13 cellular contexts compared by ENCODE assay signal in the genomic region with DNA sequence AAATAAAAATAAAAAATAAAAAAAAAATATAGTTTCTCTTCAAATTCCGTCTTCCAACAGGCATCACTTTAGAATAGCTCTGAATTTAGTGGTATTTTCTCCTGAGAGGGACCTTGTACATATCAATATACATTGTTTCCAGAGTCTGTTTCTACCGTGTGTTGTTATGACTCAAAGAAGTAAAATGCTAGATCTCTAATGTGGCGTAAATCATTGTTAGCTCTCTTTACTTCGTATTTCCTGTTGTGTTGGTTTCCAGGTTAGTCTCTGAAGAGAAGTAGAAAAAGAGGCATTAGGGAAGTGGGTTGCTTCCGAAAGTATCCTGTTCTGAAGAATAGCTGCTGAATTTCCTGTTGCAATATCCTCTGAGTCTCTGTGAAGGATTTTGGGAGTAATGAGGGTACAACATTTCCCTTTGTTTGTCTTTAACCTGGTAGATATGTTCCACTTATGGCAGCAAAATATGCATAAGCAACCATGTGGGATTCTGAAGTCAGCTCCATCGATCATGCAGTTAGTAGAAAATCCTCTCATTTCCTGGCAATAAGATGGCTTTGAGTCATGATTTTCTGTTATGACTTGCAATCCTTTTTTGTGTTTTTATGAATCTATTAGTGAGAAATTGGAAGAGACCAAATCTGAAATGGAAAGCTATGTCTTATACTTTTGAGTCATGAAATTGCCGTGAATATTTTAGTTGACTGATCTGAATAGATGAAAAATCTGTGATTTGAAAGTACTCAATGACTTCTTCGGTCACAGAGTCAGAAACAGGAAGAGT. TPM values are rescaled to one million over a fixed set of nuclear protein-coding genes. Genes with fewer than 3 reads are reported as not detected.
A peak's percentile ranks its signal among the peaks of the same experiment; 100 is the strongest.
DNase-seq lines count a peak whose midpoint lies in the region; ATAC-seq, FAIRE-seq and TF ChIP-seq lines count a peak whose summit lies in the region.
"Had no signal": no experiment of that assay in that cellular context is flagged by ENCODE, and none has a peak within 500 bp of the region (broad histone marks: within the 10 kb centered on the region; RNA-seq: fewer than 3 reads in every experiment).

No MANE protein-coding gene starts in this region.

- TF ChIP-seq CTCF in GM12878 (IDR thresholded peaks at IDR 0.05 in 2 of 3, conservative IDR thresholded peaks at IDR 0.05 in 1 of 3; ENCODE audit: control insufficient read depth in 2 of 3, extremely low read depth in 1 of 3, insufficient read depth in 1 of 3, low read depth in 3 of 3, low read length in 3 of 3) (no peak), transverse colon (IDR thresholded peaks at IDR 0.05) (no peak)

- RAD21 ChIA-PET in GM12878 (lab: Charles Lee; ENCODE audit: unreplicated experiment), result no interaction called here

- FAIRE-seq in GM12878 (lab: Jason Lieb, UNC), result no peak

- WGBS in GM12878 (ENCODE audit: insufficient coverage, insufficient replicate concordance, low lambda C conversion rate, missing lambda C conversion rate), result 2% methylated on average over 8 of the region's 8 CpGs
- WGBS in transverse colon (ENCODE audit: low coverage in 1 of 2), 2 donors, result 62 to 73% methylated on average over 7 to 8 of the region's 8 CpGs

- no peaks in the 10 kb centered on the region for H3K9me3 ChIP-seq in GM12878 (replicated peaks; ENCODE audit: control insufficient read depth, insufficient read depth, low read length)
- H3K9me3 ChIP-seq in transverse colon, result peaks cover 0 to 4% of the 10 kb centered on the region in 2 donors

- H3K4me3 ChIP-seq in GM12878 (no peak overlapping the region), transverse colon (no peak overlapping the region)
- H3K4me3 ChIP-seq: suprapubic skin had no signal

- H3K9ac ChIP-seq in GM12878 (ENCODE audit: control insufficient read depth, insufficient read depth, low read length), result no peak overlapping the region

- TF ChIP-seq EP300 in GM12878 (IDR thresholded peaks at IDR 0.05; ENCODE audit: borderline replicate concordance in 1 of 2, control insufficient read depth in 1 of 2, low read depth in 2 of 2, low read length in 2 of 2) (no peak), transverse colon (IDR thresholded peaks at IDR 0.05; ENCODE audit: low read depth) (no peak)

- in situ Hi-C loops in GM12878 (cut with MboI), result no loop called here
- in situ Hi-C loops in transverse colon (cut with MboI; ENCODE audit: low pct_ligation_motif_present in 1 of 4, low pct_unique_long_range_greater_than_20kb in 1 of 4, low sequenced_read_pairs in 3 of 4), result no loop called here

- H3K4me2 ChIP-seq in GM12878 (ENCODE audit: control insufficient read depth, insufficient read depth), result no peak overlapping the region

- H3K27ac ChIP-seq in GM12878 (ENCODE audit: control insufficient read depth, insufficient read depth) (no peak overlapping the region), transverse colon (no peak overlapping the region)
- H3K27ac ChIP-seq: C4-2B, suprapubic skin had no signal

- H3K36me3 ChIP-seq in GM12878 (ENCODE audit: control insufficient read depth in 2 of 2, insufficient read depth in 2 of 2, low read length in 1 of 2), result no peaks in the 10 kb centered on the region
- H3K36me3 ChIP-seq in transverse colon, result no peaks in the 10 kb centered on the region
- H3K36me3 ChIP-seq: suprapubic skin had no signal

- DNase-seq in GM12878 (ENCODE audit: low read depth, low spot score), result no peak
- DNase-seq in NCI-H526 treated with DMSO at 0.1 percent for 48 hours (lab: John Stamatoyannopoulos, UW), result no peak
- DNase-seq in transverse colon, result no peak
- DNase-seq in GM19238 (ENCODE audit: insufficient read length, low spot score), result no peak
- no peak for DNase-seq in inferior parietal cortex (ENCODE audit: extremely low spot score)
- DNase-seq: immature natural killer cell, T1000 had no signal

- H4K20me1 ChIP-seq in GM12878 (ENCODE audit: control insufficient read depth, insufficient read depth), result no peaks in the 10 kb centered on the region

- no peaks in the 10 kb centered on the region for H3K79me2 ChIP-seq in GM12878 (ENCODE audit: control insufficient read depth, insufficient read depth, low read length)

- POLR2A ChIA-PET in GM12878 (lab: Charles Lee), result no interaction called here

- no peaks in the 10 kb centered on the region for H3K27me3 ChIP-seq in GM12878 (replicated peaks in 1 of 2; ENCODE audit: control insufficient read depth in 2 of 2, insufficient read depth in 2 of 2, low read length in 1 of 2)
- no peaks in the 10 kb centered on the region for H3K27me3 ChIP-seq in transverse colon
- H3K27me3 ChIP-seq: suprapubic skin had no signal

- H3K4me1 ChIP-seq in GM12878 (ENCODE audit: control insufficient read depth, insufficient read depth, low read length), result no peaks in the 10 kb centered on the region
- no peaks in the 10 kb centered on the region for H3K4me1 ChIP-seq in transverse colon
- H3K4me1 ChIP-seq: suprapubic skin had no signal

- TF ChIP-seq POLR2A in GM12878 (IDR thresholded peaks at IDR 0.05; ENCODE audit: low read depth, low read length) (no peak), transverse colon (IDR thresholded peaks at IDR 0.05) (no peak)

- intact Hi-C loops in GM12878 (cut with micrococcal nuclease; ENCODE audit: unreplicated experiment), result no loop called here
- intact Hi-C loops in transverse colon (cut with DNase I; ENCODE audit: low total_unique reads), result no loop called here

- ATAC-seq in GM18498 (IDR thresholded peaks at IDR 0.05; ENCODE audit: unreplicated experiment), result peak; percentile 72
- ATAC-seq in GM21423 (IDR thresholded peaks at IDR 0.05; ENCODE audit: unreplicated experiment), result peak; percentile 88
- ATAC-seq in HG03139 (IDR thresholded peaks at IDR 0.05; ENCODE audit: unreplicated experiment), result peak; percentile 88
- peak; percentile 43 for ATAC-seq in GM12878

- no TSS peak for BruUV-seq in GM12878 (replicated peaks; lab: Mats Ljungman, UMichigan)

- CTCF ChIA-PET in GM12878 (lab: Yijun Ruan, JAX), result interaction anchor here (1.0 kb wide), 1 partner anchor 65 kb away, joined by 3 read pairs; no protein-coding TSS in a partner anchor

- H2AFZ ChIP-seq in GM12878 (ENCODE audit: control insufficient read depth, low read depth, low read length), result no peak overlapping the region

- SMC1A ChIA-PET in GM12878 (lab: Charles Lee; ENCODE audit: uncharacterized antibody, unreplicated experiment), result interaction anchor here (1.3 to 2.1 kb wide), 2 partner anchors 10 to 130 kb away, joined by 3 to 7 read pairs; no protein-coding TSS in a partner anchor

- TF ChIP-seq RAD21 in GM12878 (IDR thresholded peaks at IDR 0.05; ENCODE audit: insufficient read depth, low read depth, low read length), result no peak

TF ChIP-seq in GM12878, 131 proteins besides CTCF, POLR2A, EP300 and RAD21:
- TF ChIP-seq NFIC (IDR thresholded peaks at IDR 0.05; ENCODE audit: low read depth, low read length), result no peak
- TF ChIP-seq JUNB (IDR thresholded peaks at IDR 0.05), result peak; percentile 33; the same call in 1 of the 2 replicates
- TF ChIP-seq, protein P1, sequence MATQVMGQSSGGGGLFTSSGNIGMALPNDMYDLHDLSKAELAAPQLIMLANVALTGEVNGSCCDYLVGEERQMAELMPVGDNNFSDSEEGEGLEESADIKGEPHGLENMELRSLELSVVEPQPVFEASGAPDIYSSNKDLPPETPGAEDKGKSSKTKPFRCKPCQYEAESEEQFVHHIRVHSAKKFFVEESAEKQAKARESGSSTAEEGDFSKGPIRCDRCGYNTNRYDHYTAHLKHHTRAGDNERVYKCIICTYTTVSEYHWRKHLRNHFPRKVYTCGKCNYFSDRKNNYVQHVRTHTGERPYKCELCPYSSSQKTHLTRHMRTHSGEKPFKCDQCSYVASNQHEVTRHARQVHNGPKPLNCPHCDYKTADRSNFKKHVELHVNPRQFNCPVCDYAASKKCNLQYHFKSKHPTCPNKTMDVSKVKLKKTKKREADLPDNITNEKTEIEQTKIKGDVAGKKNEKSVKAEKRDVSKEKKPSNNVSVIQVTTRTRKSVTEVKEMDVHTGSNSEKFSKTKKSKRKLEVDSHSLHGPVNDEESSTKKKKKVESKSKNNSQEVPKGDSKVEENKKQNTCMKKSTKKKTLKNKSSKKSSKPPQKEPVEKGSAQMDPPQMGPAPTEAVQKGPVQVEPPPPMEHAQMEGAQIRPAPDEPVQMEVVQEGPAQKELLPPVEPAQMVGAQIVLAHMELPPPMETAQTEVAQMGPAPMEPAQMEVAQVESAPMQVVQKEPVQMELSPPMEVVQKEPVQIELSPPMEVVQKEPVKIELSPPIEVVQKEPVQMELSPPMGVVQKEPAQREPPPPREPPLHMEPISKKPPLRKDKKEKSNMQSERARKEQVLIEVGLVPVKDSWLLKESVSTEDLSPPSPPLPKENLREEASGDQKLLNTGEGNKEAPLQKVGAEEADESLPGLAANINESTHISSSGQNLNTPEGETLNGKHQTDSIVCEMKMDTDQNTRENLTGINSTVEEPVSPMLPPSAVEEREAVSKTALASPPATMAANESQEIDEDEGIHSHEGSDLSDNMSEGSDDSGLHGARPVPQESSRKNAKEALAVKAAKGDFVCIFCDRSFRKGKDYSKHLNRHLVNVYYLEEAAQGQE (IDR thresholded peaks at IDR 0.05; ENCODE audit: low read depth, low read length), result no peak
TF ChIP-seq in GM12878: peak in this region for 1.

RNA-seq across cellular contexts. Expression of a gene that starts 42.0 kb away (rescaled TPM):
- total RNA-seq in GM12878 (2013; cell fraction: nucleolus; rRNA removed), result not detected in 2 replicates
- total RNA-seq in GM12878 (2014; rRNA removed) (not detected in 2 replicates), GM12878 (2014; rRNA removed; fragmentation: Illumina TruSeq; extraction: Trizol) (not detected in 2 replicates), GM12878 (2021) (not detected in 2 replicates), transverse colon (not detected)
- not detected for polyA plus RNA-seq in GM12878 (2011; ENCODE audit: low read depth)
- polyA plus RNA-seq in GM12878 (2011; rRNA removed) (not detected in 2 replicates), GM12878 (2014; fragmentation: Illumina TruSeq; extraction: Trizol) (not detected in 2 replicates), GM12878 (2014; fragmentation: Nextera tagmentation; extraction: Ambion mirVana) (not detected), GM12878 (2014; rRNA removed) (0.03 TPM in 1 of 2 replicates, not detected in the other), GM12878 (2016; fragmentation: Nextera tagmentation; extraction: Ambion mirVana) (not detected)
- polyA plus RNA-seq in GM12878 (2011; cell fraction: cytosol; rRNA removed), result not detected in 2 replicates
- not detected in 2 replicates for polyA plus RNA-seq in GM12878 (2011; cell fraction: nucleus; rRNA removed)
- not detected in 2 replicates for polyA plus RNA-seq in GM12878 (2012)
- not detected in 2 replicates for polyA minus RNA-seq in GM12878 (2011; rRNA and poly(A)+ RNA removed)
- polyA minus RNA-seq in GM12878 (2011; cell fraction: cytosol; rRNA and poly(A)+ RNA removed), result not detected in 2 replicates
- not detected in 2 replicates for polyA minus RNA-seq in GM12878 (2011; cell fraction: nucleus; rRNA and poly(A)+ RNA removed)
- total RNA-seq: suprapubic skin had no signal
- polyA plus RNA-seq: esophagus, immature natural killer cell had no signal
